ENCODE assay signal across 15 cellular contexts in the genomic region with DNA sequence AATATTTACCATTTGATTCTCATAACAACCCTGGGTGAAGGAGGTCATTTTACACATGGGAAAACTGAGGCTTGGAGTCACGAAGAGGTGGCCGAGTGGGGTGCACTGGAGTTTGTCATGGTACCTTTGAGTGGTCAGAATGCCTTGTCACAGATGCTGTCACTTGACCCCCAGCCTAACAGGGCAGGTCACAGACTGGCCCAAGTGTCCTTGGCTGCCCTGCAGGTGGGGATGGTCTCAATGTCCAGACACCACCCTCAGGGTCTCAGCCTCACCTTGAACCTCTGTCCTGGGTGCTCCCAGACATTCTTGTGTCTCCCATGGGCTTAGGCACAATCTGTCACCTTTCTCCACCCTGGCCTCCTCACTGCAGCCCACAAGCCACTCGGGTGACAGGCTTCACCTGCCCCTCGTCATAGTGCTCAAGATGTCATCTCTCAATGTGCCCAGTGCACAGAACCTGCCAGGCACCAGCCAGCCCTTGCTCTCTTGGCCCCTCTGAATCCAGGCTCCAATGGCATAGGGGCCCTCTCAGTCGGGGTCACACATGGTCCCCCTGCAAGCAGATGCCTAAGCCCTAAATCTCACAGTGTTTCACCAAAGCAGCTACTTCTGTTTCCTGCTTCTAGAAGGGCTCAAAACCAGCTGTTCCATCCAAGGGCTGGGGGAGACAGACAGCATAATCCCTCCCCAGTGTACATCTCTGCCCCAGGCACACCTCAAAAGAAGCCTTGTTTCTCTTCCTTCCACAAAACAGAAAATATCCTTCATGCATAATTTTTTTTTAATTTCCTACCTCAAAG.
"Had no signal": no experiment of that assay in that cellular context is flagged by ENCODE, and none has a peak within 500 bp of the region (broad histone marks: within the 10 kb centered on the region; RNA-seq: fewer than 3 reads in every experiment).

No MANE protein-coding gene starts in this region.

- H3K27ac Mint-ChIP-seq: activated CD4-positive, alpha-beta T cell treated with anti-CD3 and anti-CD28 coated beads for 36 hours; activated naive CD4-positive, alpha-beta T cell treated with anti-CD3 and anti-CD28 coated beads, Interleukin-2, amount 10 ng/mL, durations not matched to agents 7 days and 5 days had no signal

- H3K36me3 ChIP-seq: ascending aorta, breast epithelium, pancreas, spleen, suprapubic skin, transverse colon had no signal

- DNase-seq: activated CD4-positive, alpha-beta T cell treated with anti-CD3 and anti-CD28 coated beads for 36 hours; activated CD4-positive, alpha-beta T cell treated with anti-CD3 and anti-CD28 coated beads, Interleukin-2, amount 50 U/mL, for 48 hours; activated naive CD4-positive, alpha-beta T cell treated with anti-CD3 and anti-CD28 coated beads, Interleukin-2, amount 10 ng/mL, durations not matched to agents 7 days and 5 days; activated T-cell treated with anti-CD3 and anti-CD28 coated beads, Interleukin-2, amount 50 U/mL, for 4 hours; erythroblast; hypothalamus; pancreas; spleen; stimulated activated naive CD4-positive, alpha-beta T cell; transverse colon had no signal

- H3K4me3 Mint-ChIP-seq: activated CD4-positive, alpha-beta T cell treated with anti-CD3 and anti-CD28 coated beads for 36 hours; activated naive CD4-positive, alpha-beta T cell treated with anti-CD3 and anti-CD28 coated beads, Interleukin-2, amount 10 ng/mL, durations not matched to agents 7 days and 5 days; activated T-cell treated with anti-CD3 and anti-CD28 coated beads, Interleukin-2, amount 50 U/mL, for 4 hours; neural crest cell had no signal

- H3K4me1 ChIP-seq: breast epithelium, pancreas, spleen, transverse colon had no signal

- H3K36me3 Mint-ChIP-seq: activated naive CD4-positive, alpha-beta T cell treated with anti-CD3 and anti-CD28 coated beads, Interleukin-2, amount 10 ng/mL, durations not matched to agents 7 days and 5 days had no signal

- H3K27me3 ChIP-seq: ascending aorta, breast epithelium, pancreas, spleen, suprapubic skin, transverse colon had no signal

- H3K9me3 ChIP-seq: ascending aorta, breast epithelium, pancreas, spleen, suprapubic skin, transverse colon had no signal

- ATAC-seq: activated CD4-positive, alpha-beta T cell treated with anti-CD3 and anti-CD28 coated beads for 36 hours; activated T-cell treated with anti-CD3 and anti-CD28 coated beads, Interleukin-2, amount 50 U/mL, for 4 hours; pancreas had no signal

- H3K4me3 ChIP-seq: ascending aorta, breast epithelium, coronary artery, pancreas, spleen, suprapubic skin, transverse colon had no signal

- H3K9me3 Mint-ChIP-seq: activated naive CD4-positive, alpha-beta T cell treated with anti-CD3 and anti-CD28 coated beads, Interleukin-2, amount 10 ng/mL, durations not matched to agents 7 days and 5 days; activated T-cell treated with anti-CD3 and anti-CD28 coated beads, Interleukin-2, amount 50 U/mL, for 4 hours; neural crest cell had no signal

- H3K27ac ChIP-seq: ascending aorta, coronary artery, pancreas, spleen, suprapubic skin, transverse colon had no signal

- H3K4me1 Mint-ChIP-seq: activated CD4-positive, alpha-beta T cell treated with anti-CD3 and anti-CD28 coated beads for 36 hours; activated naive CD4-positive, alpha-beta T cell treated with anti-CD3 and anti-CD28 coated beads, Interleukin-2, amount 10 ng/mL, durations not matched to agents 7 days and 5 days had no signal
